In the genomic region with DNA sequence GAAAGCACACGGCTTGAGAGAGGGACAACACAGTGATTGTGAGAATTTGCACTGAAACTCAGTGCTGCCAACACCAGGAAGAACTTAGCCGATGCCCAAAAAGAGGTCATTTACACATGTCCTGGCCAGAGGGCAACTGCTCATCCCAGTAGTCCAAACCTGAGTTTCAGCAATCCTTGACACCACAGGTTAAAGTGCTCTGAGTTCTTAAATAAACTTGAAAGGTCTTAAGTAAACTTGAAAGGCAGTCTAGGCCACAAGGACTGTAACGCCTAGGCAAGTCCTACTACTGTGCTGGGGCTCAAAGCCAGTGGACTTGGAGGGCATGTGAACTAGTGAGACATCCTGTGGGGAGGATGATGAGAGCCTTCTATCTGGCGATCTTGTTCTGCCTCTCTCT, we compare ENCODE assay signal across 2 cellular contexts.
TF ChIP-seq lines count a peak whose summit lies in the region.

No MANE protein-coding gene starts in this region.

TF ChIP-seq in GM12878, 131 proteins besides CTCF, POLR2A, EP300 and RAD21:
- TF ChIP-seq SPI1 (IDR thresholded peaks at IDR 0.05; ENCODE audit: borderline replicate concordance, insufficient read depth, low read depth, low read length): no peak
- no peak for TF ChIP-seq BCL11A (IDR thresholded peaks at IDR 0.05; ENCODE audit: low read depth, low read length)
- TF ChIP-seq RFX5 (IDR thresholded peaks at IDR 0.05; ENCODE audit: low read depth, low read length): no peak
- TF ChIP-seq, protein P1, sequence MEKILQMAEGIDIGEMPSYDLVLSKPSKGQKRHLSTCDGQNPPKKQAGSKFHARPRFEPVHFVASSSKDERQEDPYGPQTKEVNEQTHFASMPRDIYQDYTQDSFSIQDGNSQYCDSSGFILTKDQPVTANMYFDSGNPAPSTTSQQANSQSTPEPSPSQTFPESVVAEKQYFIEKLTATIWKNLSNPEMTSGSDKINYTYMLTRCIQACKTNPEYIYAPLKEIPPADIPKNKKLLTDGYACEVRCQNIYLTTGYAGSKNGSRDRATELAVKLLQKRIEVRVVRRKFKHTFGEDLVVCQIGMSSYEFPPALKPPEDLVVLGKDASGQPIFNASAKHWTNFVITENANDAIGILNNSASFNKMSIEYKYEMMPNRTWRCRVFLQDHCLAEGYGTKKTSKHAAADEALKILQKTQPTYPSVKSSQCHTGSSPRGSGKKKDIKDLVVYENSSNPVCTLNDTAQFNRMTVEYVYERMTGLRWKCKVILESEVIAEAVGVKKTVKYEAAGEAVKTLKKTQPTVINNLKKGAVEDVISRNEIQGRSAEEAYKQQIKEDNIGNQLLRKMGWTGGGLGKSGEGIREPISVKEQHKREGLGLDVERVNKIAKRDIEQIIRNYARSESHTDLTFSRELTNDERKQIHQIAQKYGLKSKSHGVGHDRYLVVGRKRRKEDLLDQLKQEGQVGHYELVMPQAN (conservative IDR thresholded peaks at IDR 0.05): no peak

TF ChIP-seq in HepG2, 621 proteins besides CTCF, POLR2A, EP300 and RAD21:
- TF ChIP-seq HNF4A (CRISPR knock-in tag; IDR thresholded peaks at IDR 0.05): peak; percentile 22; the same call in 1 of the 2 replicates
- no peak for TF ChIP-seq SETDB1 (CRISPR knock-in tag; IDR thresholded peaks at IDR 0.05; ENCODE audit: borderline replicate concordance)
- TF ChIP-seq, protein P2, sequence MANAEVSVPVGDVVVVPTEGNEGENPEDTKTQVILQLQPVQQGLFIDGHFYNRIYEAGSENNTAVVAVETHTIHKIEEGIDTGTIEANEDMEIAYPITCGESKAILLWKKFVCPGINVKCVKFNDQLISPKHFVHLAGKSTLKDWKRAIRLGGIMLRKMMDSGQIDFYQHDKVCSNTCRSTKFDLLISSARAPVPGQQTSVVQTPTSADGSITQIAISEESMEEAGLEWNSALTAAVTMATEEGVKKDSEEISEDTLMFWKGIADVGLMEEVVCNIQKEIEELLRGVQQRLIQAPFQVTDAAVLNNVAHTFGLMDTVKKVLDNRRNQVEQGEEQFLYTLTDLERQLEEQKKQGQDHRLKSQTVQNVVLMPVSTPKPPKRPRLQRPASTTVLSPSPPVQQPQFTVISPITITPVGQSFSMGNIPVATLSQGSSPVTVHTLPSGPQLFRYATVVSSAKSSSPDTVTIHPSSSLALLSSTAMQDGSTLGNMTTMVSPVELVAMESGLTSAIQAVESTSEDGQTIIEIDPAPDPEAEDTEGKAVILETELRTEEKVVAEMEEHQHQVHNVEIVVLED (CRISPR knock-in tag; IDR thresholded peaks at IDR 0.05; ENCODE audit: borderline replicate concordance): no peak
- no peak for TF ChIP-seq ZNF564 (CRISPR knock-in tag; IDR thresholded peaks at IDR 0.05)
